ENCODE assay signal across 14 cellular contexts in the genomic region with DNA sequence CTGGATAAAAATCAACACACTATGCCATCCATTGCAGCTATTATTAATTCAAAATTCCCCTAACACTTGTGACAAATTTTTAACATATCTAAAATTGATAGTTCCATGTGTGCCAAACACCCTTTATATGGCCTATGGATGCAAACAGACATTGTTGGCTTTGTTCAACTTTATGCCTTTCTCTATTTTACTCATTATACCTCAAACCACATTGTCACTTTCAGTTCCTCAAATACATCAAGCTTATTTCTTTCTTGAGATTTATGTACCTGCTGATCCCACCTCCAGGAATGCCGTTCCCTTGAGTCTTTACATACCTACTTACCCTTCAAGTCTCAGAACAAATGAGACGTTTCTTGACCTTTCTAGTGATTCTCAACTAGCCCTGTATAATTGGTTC.
DNase-seq lines count a peak whose midpoint lies in the region; ATAC-seq, FAIRE-seq and TF ChIP-seq lines count a peak whose summit lies in the region.
"Had no signal": no experiment of that assay in that cellular context is flagged by ENCODE, and none has a peak within 500 bp of the region (broad histone marks: within the 10 kb centered on the region; RNA-seq: fewer than 3 reads in every experiment).

No MANE protein-coding gene starts in this region.

- CTCF ChIA-PET in GM10248 (lab: Yijun Ruan, JAX), result interaction anchor here (0.8 kb wide), 1 partner anchor 197 kb away, joined by 3 read pairs; no protein-coding TSS in a partner anchor

- no peak for TF ChIP-seq CTCF in GM10248 (IDR thresholded peaks at IDR 0.05; ENCODE audit: control extremely low read depth, extremely low read depth, low read depth, missing control alignments)

- ATAC-seq in HG02571 (IDR thresholded peaks at IDR 0.05; ENCODE audit: unreplicated experiment), result peak; percentile 93
- ATAC-seq in HG03175 (IDR thresholded peaks at IDR 0.05; ENCODE audit: unreplicated experiment), result peak; percentile 98
- ATAC-seq: A549, esophagus mucosa had no signal

- peak; percentile 45 for DNase-seq in GM10248 (ENCODE audit: extremely low spot score)
- peak; percentile 5 for DNase-seq in GM19239 (ENCODE audit: insufficient read length, low spot score)
- DNase-seq in NCI-H1048 (lab: John Stamatoyannopoulos, UW), result no peak
- DNase-seq in DMS153 (lab: John Stamatoyannopoulos, UW), result no peak
- no peak for DNase-seq in mucosa of gallbladder (ENCODE audit: low spot score)
- DNase-seq in DMS53 (lab: John Stamatoyannopoulos, UW), result no peak
- DNase-seq: activated B cell treated with CpG ODN at 0.5 μM for 24 hours, GM23248, KG1, NCI-H2171 had no signal

- POLR2A ChIA-PET in GM10248 (lab: Yijun Ruan, JAX), result no interaction called here

- FAIRE-seq in GM19239 (lab: Jason Lieb, UNC), result peak; percentile 72
- FAIRE-seq: A549 had no signal

Comparison
In these comparisons a context has a peak if more than half of its experiments do, and no peak if none do; other contexts are left out.
1. DNase-seq: peak in GM10248 (single experiment) and GM19239 (single experiment); none in NCI-H1048 (single experiment), DMS153 (single experiment), mucosa of gallbladder (single experiment) and DMS53 (single experiment).